Comparison of ENCODE assay signal across 4 cellular contexts in the genomic region with DNA sequence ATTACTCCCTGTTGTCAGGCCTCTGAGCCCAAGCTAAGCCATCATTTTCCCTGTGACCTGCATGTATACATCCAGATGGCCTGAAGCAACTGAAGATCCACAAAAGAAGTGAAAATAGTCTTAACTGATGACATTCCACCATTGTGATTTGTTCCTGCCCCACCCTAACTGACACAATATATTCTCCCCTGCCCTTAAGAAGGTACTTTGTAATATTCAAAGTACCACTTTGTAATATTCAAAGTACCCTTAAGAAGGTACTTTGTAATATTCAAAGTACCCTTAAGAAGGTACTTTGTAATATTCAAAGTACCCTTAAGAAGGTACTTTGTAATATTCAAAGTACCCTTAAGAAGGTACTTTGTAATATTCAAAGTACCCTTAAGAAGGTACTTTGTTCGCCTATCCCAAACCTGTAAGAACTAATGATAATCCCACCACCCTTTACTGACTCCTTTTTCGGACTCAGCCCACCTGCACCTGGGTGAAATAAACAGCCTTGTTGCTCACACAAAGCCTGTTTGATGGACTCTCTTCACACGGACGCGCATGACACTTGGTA. TPM values are rescaled to one million over a fixed set of nuclear protein-coding genes. Genes with fewer than 3 reads are reported as not detected.
"Had no signal": no experiment of that assay in that cellular context is flagged by ENCODE, and none has a peak within 500 bp of the region (broad histone marks: within the 10 kb centered on the region; RNA-seq: fewer than 3 reads in every experiment).

No MANE protein-coding gene starts in this region.

RNA-seq across cellular contexts. Expression of gene PTGDR2, which starts 31.9 kb away (rescaled TPM):
- total RNA-seq: LHCN-M2, MCF 10A, NCI-H460 had no signal

RNA-seq across cellular contexts. Expression of gene MS4A10, which starts 38.7 kb away (rescaled TPM):
- total RNA-seq: LHCN-M2, M059J, MCF 10A, NCI-H460 had no signal

RNA-seq across cellular contexts. Expression of gene ZP1, which starts 43.5 kb away (rescaled TPM):
- total RNA-seq: MCF 10A, NCI-H460 had no signal
